10 cellular contexts compared by ENCODE assay signal in genomic region chr19:54771018-54771960, GRCh38. TPM values are rescaled to one million over a fixed set of nuclear protein-coding genes. Genes with fewer than 3 reads are reported as not detected.
DNase-seq lines count a peak whose midpoint lies in the region; ATAC-seq and TF ChIP-seq lines count a peak whose summit lies in the region.
"Not testable (repeated sequence)": the region's sequence is repeated elsewhere in the genome, so short reads cannot be mapped to it uniquely, and the experiment has no call there.
"Had no signal": no experiment of that assay in that cellular context is flagged by ENCODE, and none has a peak within 500 bp of the region (broad histone marks: within the 10 kb centered on the region; RNA-seq: fewer than 3 reads in every experiment).

No MANE protein-coding gene starts in this region.

- H3K27ac Mint-ChIP-seq in MCF 10A (ENCODE audit: low read depth, unreplicated experiment), result not testable (repeated sequence)
- H3K27ac Mint-ChIP-seq in natural killer cell treated with Interleukin-12 subunit alpha and Interleukin-12 subunit beta and Interleukin-15 and Interleukin-18, amount 100 ng/mL, for 72 hours, result peak overlapping the region in 1 of 2 donors; percentile 90

- in situ Hi-C loops in Caki2 (cut with HindIII; ENCODE audit: low pct_unique_long_range_greater_than_20kb, low sequenced_read_pairs), result not testable (repeated sequence)

- peaks cover 64% of the 10 kb centered on the region for H3K9me3 Mint-ChIP-seq in MCF 10A (ENCODE audit: unreplicated experiment)
- not testable (repeated sequence) for H3K9me3 Mint-ChIP-seq in natural killer cell treated with Interleukin-12 subunit alpha and Interleukin-12 subunit beta and Interleukin-15 and Interleukin-18, amount 100 ng/mL, for 72 hours

- H3K4me1 Mint-ChIP-seq in MCF 10A (ENCODE audit: insufficient read depth, unreplicated experiment), result not testable (repeated sequence)
- H3K4me1 Mint-ChIP-seq in natural killer cell treated with Interleukin-12 subunit alpha and Interleukin-12 subunit beta and Interleukin-15 and Interleukin-18, amount 100 ng/mL, for 72 hours (ENCODE audit: low read depth in 2 of 2), result peaks cover 42 to 43% of the 10 kb centered on the region in 2 donors

- intact Hi-C loops in MCF 10A (cut with micrococcal nuclease), result not testable (repeated sequence)

- not testable (repeated sequence) for H3K36me3 ChIP-seq in HEK293 (ENCODE audit: control insufficient read depth in 2 of 2, insufficient read depth in 1 of 2, low read length in 2 of 2); kidney epithelial cell (ENCODE audit: control insufficient read depth, insufficient read depth, low read length)

- ATAC-seq in natural killer cell treated with Interleukin-12 subunit alpha and Interleukin-12 subunit beta and Interleukin-15 and Interleukin-18, amount 100 ng/mL, for 72 hours, result peak; percentile 86 to 88
- peak; percentile 55 for ATAC-seq in stimulated activated naive CD8-positive, alpha-beta T cell treated with anti-CD3 and anti-CD28 coated beads, Interleukin-15, Interleukin-2, amounts not matched to agents 100 U/mL and 50 U/mL, for 24 hours

- H3K4me3 ChIP-seq in HEK293 (ENCODE audit: low read depth, low read length); kidney epithelial cell (ENCODE audit: low read depth, low read length): not testable (repeated sequence)

- not testable (repeated sequence) for H3K9me3 ChIP-seq in HEK293 (ENCODE audit: control insufficient read depth, insufficient read depth, low read depth, low read length)

- H3K4me3 Mint-ChIP-seq in MCF 10A (ENCODE audit: unreplicated experiment), result not testable (repeated sequence)
- H3K4me3 Mint-ChIP-seq in natural killer cell treated with Interleukin-12 subunit alpha and Interleukin-12 subunit beta and Interleukin-15 and Interleukin-18, amount 100 ng/mL, for 72 hours, result peak overlapping the region; percentile 46

- H3K27me3 ChIP-seq in kidney epithelial cell (ENCODE audit: control insufficient read depth, insufficient read depth, low read length), result not testable (repeated sequence)

- CTCF ChIA-PET in HEK293 (lab: Yijun Ruan, JAX), result interaction anchor here (1.5 kb wide), 1 partner anchor 97 kb away, joined by 3 read pairs; no protein-coding TSS in a partner anchor
- CTCF ChIA-PET in MCF 10A (lab: Yijun Ruan, JAX), result interaction anchor here (0.7 kb wide), 1 partner anchor 99 kb away, joined by 3 read pairs; no protein-coding TSS in a partner anchor

- POLR2A ChIA-PET in HEK293 (lab: Yijun Ruan, JAX), result not testable (repeated sequence)
- POLR2A ChIA-PET in MCF 10A (lab: Yijun Ruan, JAX), result interaction anchor here (0.7 kb wide), 1 partner anchor 755 kb away, joined by 3 read pairs; no protein-coding TSS in a partner anchor

- H3K27ac ChIP-seq in HEK293 (ENCODE audit: extremely low read depth, low read depth, low read length), result not testable (repeated sequence)

- TF ChIP-seq CTCF in HEK293 (tag by site-specific recombination; IDR thresholded peaks at IDR 0.05); MCF 10A (IDR thresholded peaks at IDR 0.05; ENCODE audit: unreplicated experiment); kidney epithelial cell (IDR thresholded peaks at IDR 0.05; ENCODE audit: insufficient read depth, low read length, poor library complexity, severe bottlenecking): not testable (repeated sequence)

- not testable (repeated sequence) for BruUV-seq in MCF 10A (replicated peaks; lab: Mats Ljungman, UMichigan)

- DNase-seq in Caki2 (ENCODE audit: low read depth), result peak; percentile 98
- DNase-seq in M059J (ENCODE audit: low read depth), result peak; percentile 90
- peak; percentile 41 to 49 for DNase-seq in SW 1271 (lab: John Stamatoyannopoulos, UW)
- DNase-seq in MCF 10A (ENCODE audit: unreplicated experiment), result peak; percentile 90
- peak; percentile 7 for DNase-seq in kidney epithelial cell (ENCODE audit: low read depth)
- not testable (repeated sequence) for DNase-seq in natural killer cell treated with Interleukin-12 subunit alpha and Interleukin-12 subunit beta and Interleukin-15 and Interleukin-18, amount 100 ng/mL, for 72 hours (ENCODE audit: low spot score); stimulated activated naive CD8-positive, alpha-beta T cell treated with anti-CD3 and anti-CD28 coated beads, Interleukin-15, Interleukin-2, amounts not matched to agents 100 U/mL and 50 U/mL, for 24 hours

- H3K36me3 Mint-ChIP-seq in MCF 10A (ENCODE audit: insufficient read depth, unreplicated experiment); natural killer cell treated with Interleukin-12 subunit alpha and Interleukin-12 subunit beta and Interleukin-15 and Interleukin-18, amount 100 ng/mL, for 72 hours: not testable (repeated sequence)

- not testable (repeated sequence) for H3K27me3 Mint-ChIP-seq in MCF 10A (ENCODE audit: insufficient read depth, unreplicated experiment); natural killer cell treated with Interleukin-12 subunit alpha and Interleukin-12 subunit beta and Interleukin-15 and Interleukin-18, amount 100 ng/mL, for 72 hours

- H3K4me1 ChIP-seq in HEK293 (ENCODE audit: control insufficient read depth, insufficient read depth, low read length), result not testable (repeated sequence)

TF ChIP-seq in HEK293, 187 proteins besides CTCF, POLR2A, EP300 and RAD21:
- TF ChIP-seq HOXD13 (CRISPR knock-in tag; IDR thresholded peaks at IDR 0.05; ENCODE audit: borderline replicate concordance), result 0 out of 2 replicates have a peak, but pooled peaks have one; percentile 32

RNA-seq across cellular contexts. Expression of gene KIR2DL1, which starts 1.7 kb away (rescaled TPM):
- not detected in 2 replicates for total RNA-seq in Caki2 (2014; rRNA removed; shearing (Covaris generic); ENCODE audit: low replicate concordance)
- total RNA-seq in M059J (2014; rRNA removed; shearing (Covaris generic)), result not detected in 2 replicates
- total RNA-seq in MCF 10A (2022) (not detected in 2 replicates), kidney epithelial cell (not detected in 2 replicates)
- 10 to 100 TPM; 11.4 to 19.5 TPM for total RNA-seq in natural killer cell treated with Interleukin-12 subunit alpha and Interleukin-12 subunit beta and Interleukin-15 and Interleukin-18, amount 100 ng/mL, for 72 hours
- total RNA-seq: SJCRH30 had no signal

RNA-seq across cellular contexts. Expression of gene KIR2DL4, which starts 32.1 kb away (rescaled TPM):
- not detected in 2 replicates for total RNA-seq in Caki2 (2014; rRNA removed; shearing (Covaris generic); ENCODE audit: low replicate concordance)
- total RNA-seq in M059J (2014; rRNA removed; shearing (Covaris generic)), result not detected in 2 replicates
- total RNA-seq in MCF 10A (2022) (not detected in 2 replicates), kidney epithelial cell (not detected in 2 replicates)
- 1 to 10 TPM; 4.2 to 6.6 TPM for total RNA-seq in natural killer cell treated with Interleukin-12 subunit alpha and Interleukin-12 subunit beta and Interleukin-15 and Interleukin-18, amount 100 ng/mL, for 72 hours
- total RNA-seq: CD8-positive, alpha-beta T cell; SJCRH30 had no signal

RNA-seq across cellular contexts. Expression of gene KIR2DL3, which starts 33.0 kb away (rescaled TPM):
- not detected in 2 replicates for total RNA-seq in Caki2 (2014; rRNA removed; shearing (Covaris generic); ENCODE audit: low replicate concordance)
- not detected in 2 replicates for total RNA-seq in M059J (2014; rRNA removed; shearing (Covaris generic))
- total RNA-seq in MCF 10A (2022), result not detected in 2 replicates
- not detected in 2 replicates for total RNA-seq in kidney epithelial cell
- total RNA-seq in natural killer cell treated with Interleukin-12 subunit alpha and Interleukin-12 subunit beta and Interleukin-15 and Interleukin-18, amount 100 ng/mL, for 72 hours, result 10 to 100 TPM; 11.7 to 14.6 TPM
- total RNA-seq: SJCRH30 had no signal

RNA-seq across cellular contexts. Expression of gene KIR3DL1, which starts 45.0 kb away (rescaled TPM):
- not detected in 2 replicates for total RNA-seq in Caki2 (2014; rRNA removed; shearing (Covaris generic); ENCODE audit: low replicate concordance)
- total RNA-seq in M059J (2014; rRNA removed; shearing (Covaris generic)), result not detected in 2 replicates
- not detected in 2 replicates for total RNA-seq in MCF 10A (2022)
- total RNA-seq in kidney epithelial cell, result not detected in 2 replicates
- 10 to 100 TPM; 27.4 to 31.2 TPM for total RNA-seq in natural killer cell treated with Interleukin-12 subunit alpha and Interleukin-12 subunit beta and Interleukin-15 and Interleukin-18, amount 100 ng/mL, for 72 hours
- total RNA-seq: SJCRH30 had no signal

RNA-seq across cellular contexts. Expression of gene KIR3DL3, which starts 47.0 kb away (rescaled TPM):
- total RNA-seq in Caki2 (2014; rRNA removed; shearing (Covaris generic); ENCODE audit: low replicate concordance), result not detected in 2 replicates
- not detected in 2 replicates for total RNA-seq in M059J (2014; rRNA removed; shearing (Covaris generic))
- total RNA-seq in MCF 10A (2022) (not detected in 2 replicates), kidney epithelial cell (not detected in 2 replicates)
- under 1 TPM in 1 of 2 donors, not detected in 1; 0.33 TPM for total RNA-seq in natural killer cell treated with Interleukin-12 subunit alpha and Interleukin-12 subunit beta and Interleukin-15 and Interleukin-18, amount 100 ng/mL, for 72 hours
- total RNA-seq: SJCRH30 had no signal

Comparison
In these comparisons a context has a peak if more than half of its experiments do, and no peak if none do; other contexts are left out.
1. RNA of gene KIR2DL1, which starts 1.7 kb away (total RNA-seq): 11.4 to 19.5 TPM in natural killer cell treated with Interleukin-12 subunit alpha and Interleukin-12 subunit beta and Interleukin-15 and Interleukin-18, amount 100 ng/mL, for 72 hours; not detected in Caki2, not detected in M059J, not detected in MCF 10A and not detected in kidney epithelial cell; every median in the first group is over 10 times any median in the second.
2. RNA of gene KIR2DL3, which starts 33.0 kb away (total RNA-seq): 11.7 to 14.6 TPM in natural killer cell treated with Interleukin-12 subunit alpha and Interleukin-12 subunit beta and Interleukin-15 and Interleukin-18, amount 100 ng/mL, for 72 hours; not detected in Caki2, not detected in M059J, not detected in MCF 10A and not detected in kidney epithelial cell; every median in the first group is over 10 times any median in the second.